Comparison of ENCODE assay signal across 1 cellular context in the genomic region with DNA sequence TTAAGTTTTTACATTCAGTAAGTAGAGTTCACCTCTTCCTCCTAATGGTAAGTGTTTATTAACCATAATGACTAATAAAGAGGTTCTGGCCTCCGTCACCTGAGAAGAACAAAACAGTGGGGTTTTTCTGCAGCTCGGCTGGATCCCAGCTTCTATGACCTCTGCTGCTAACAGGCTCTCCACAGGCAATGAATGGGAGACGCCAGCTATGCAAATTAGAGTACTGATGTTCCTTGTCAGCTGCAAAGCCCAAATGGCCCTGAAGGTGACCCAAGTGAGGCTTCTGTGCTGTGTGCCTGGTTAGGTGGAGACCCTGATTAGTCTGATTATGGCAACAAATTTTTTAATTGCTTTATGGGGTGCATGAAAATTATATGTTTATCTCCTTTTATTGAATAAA.
A peak's percentile ranks its signal among the peaks of the same experiment; 100 is the strongest.
TF ChIP-seq lines count a peak whose summit lies in the region.

No MANE protein-coding gene starts in this region.

TF ChIP-seq in HEK293, 187 proteins besides CTCF, POLR2A, EP300 and RAD21 (continued from another document):
- TF ChIP-seq ZIC2 (tag by site-specific recombination; IDR thresholded peaks at IDR 0.05) (peak; percentile 67), ZNF223 (tag by site-specific recombination; IDR thresholded peaks at IDR 0.05) (no peak)
- TF ChIP-seq, protein P1, sequence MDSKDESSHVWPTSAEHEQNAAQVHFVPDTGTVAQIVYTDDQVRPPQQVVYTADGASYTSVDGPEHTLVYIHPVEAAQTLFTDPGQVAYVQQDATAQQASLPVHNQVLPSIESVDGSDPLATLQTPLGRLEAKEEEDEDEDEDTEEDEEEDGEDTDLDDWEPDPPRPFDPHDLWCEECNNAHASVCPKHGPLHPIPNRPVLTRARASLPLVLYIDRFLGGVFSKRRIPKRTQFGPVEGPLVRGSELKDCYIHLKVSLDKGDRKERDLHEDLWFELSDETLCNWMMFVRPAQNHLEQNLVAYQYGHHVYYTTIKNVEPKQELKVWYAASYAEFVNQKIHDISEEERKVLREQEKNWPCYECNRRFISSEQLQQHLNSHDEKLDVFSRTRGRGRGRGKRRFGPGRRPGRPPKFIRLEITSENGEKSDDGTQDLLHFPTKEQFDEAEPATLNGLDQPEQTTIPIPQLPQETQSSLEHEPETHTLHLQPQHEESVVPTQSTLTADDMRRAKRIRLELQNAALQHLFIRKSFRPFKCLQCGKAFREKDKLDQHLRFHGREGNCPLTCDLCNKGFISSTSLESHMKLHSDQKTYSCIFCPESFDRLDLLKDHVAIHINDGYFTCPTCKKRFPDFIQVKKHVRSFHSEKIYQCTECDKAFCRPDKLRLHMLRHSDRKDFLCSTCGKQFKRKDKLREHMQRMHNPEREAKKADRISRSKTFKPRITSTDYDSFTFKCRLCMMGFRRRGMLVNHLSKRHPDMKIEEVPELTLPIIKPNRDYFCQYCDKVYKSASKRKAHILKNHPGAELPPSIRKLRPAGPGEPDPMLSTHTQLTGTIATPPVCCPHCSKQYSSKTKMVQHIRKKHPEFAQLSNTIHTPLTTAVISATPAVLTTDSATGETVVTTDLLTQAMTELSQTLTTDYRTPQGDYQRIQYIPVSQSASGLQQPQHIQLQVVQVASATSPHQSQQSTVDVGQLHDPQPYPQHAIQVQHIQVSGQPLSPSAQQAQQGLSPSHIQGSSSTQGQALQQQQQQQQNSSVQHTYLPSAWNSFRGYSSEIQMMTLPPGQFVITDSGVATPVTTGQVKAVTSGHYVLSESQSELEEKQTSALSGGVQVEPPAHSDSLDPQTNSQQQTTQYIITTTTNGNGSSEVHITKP (tag by site-specific recombination; IDR thresholded peaks at IDR 0.05): no peak
TF ChIP-seq in HEK293: peak in this region for 1.
